In the genomic region with DNA sequence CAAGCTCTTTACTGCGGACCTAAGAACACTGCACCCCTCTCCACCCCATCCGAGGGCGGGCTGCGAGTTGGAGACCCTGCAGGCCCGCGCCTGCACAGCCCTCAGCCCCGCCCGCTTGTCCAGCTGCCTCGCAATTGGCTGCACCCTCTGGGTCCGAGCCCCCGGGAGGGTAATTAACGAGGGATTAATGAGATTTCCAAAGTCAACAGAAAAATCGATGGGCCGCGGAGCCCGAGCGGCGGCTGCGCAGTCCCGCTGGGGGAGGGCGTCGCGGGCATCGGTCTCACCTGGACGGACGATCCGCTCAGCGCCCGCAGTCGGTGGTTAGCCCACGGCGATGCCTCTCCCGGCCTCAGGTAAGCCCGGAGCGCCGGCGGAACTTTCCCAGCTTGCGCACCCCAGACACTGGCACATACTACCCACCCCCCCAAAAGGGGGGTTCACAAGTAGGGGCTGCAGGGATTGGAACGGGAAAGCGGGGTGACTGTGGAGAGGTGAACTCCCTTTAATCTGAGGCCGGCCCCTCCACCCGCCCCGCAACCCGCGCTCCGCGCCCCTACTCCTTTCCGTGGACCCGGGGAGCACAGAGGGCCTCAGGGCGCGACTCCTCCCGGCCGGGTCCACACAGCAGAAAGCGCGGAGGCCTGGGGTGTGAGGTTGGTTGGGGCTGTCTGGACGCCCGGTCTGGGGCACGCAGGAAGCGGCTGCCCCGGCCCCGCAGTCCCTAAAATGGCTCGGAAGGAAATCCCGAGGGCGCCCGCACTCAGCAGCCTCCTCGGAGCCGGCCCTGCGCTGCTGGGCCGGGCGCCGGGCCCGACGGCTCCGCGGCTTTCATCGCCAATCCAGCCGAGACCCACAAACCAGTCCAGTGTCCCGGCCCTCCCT, we compare ENCODE assay signal across 17 cellular contexts. TPM values are rescaled to one million over a fixed set of nuclear protein-coding genes. Genes with fewer than 3 reads are reported as not detected.
DNase-seq lines count a peak whose midpoint lies in the region; ATAC-seq, FAIRE-seq and TF ChIP-seq lines count a peak whose summit lies in the region.
"Had no signal": no experiment of that assay in that cellular context is flagged by ENCODE, and none has a peak within 500 bp of the region (broad histone marks: within the 10 kb centered on the region; RNA-seq: fewer than 3 reads in every experiment).

A gene with protein sequence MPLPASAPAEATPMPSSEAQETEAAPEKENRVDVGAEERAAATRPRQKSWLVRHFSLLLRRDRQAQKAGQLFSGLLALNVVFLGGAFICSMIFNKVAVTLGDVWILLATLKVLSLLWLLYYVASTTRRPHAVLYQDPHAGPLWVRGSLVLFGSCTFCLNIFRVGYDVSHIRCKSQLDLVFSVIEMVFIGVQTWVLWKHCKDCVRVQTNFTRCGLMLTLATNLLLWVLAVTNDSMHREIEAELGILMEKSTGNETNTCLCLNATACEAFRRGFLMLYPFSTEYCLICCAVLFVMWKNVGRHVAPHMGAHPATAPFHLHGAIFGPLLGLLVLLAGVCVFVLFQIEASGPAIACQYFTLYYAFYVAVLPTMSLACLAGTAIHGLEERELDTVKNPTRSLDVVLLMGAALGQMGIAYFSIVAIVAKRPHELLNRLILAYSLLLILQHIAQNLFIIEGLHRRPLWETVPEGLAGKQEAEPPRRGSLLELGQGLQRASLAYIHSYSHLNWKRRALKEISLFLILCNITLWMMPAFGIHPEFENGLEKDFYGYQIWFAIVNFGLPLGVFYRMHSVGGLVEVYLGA (plus strand): TSS at position 314 of the 885 bp plus-strand sequence. CDS start 24 bp downstream, at position 338.

- FAIRE-seq in keratinocyte (lab: Jason Lieb, UNC), result no peak
- FAIRE-seq in urothelium cell line (lab: Jason Lieb, UNC), result no peak
- FAIRE-seq: H54 had no signal

- H3K4me2 ChIP-seq in keratinocyte (ENCODE audit: control insufficient read depth, extremely low read depth, insufficient read depth, low read depth, low read length), result peak within 1 kb of the TSS; percentile 16

- 3% methylated on average over 56 of the region's 78 CpGs for WGBS in prostate gland

- no peaks in the 10 kb centered on the region for H3K9me1 ChIP-seq in keratinocyte (ENCODE audit: control insufficient read depth, extremely low read depth, insufficient read depth, low read length)

- no peak within 1 kb of the TSS for H2AFZ ChIP-seq in keratinocyte (ENCODE audit: control insufficient read depth, low read length)

- H3K36me3 ChIP-seq in WERI-Rb-1 (peaks cover 10% of the 10 kb centered on the region), keratinocyte (ENCODE audit: control insufficient read depth in 2 of 2, extremely low read depth in 1 of 2, insufficient read depth in 2 of 2, low read length in 2 of 2) (no peaks in the 10 kb centered on the region), prostate gland (no peaks in the 10 kb centered on the region)
- H3K36me3 ChIP-seq: adrenal gland, sigmoid colon, stomach had no signal

- peak; percentile 49 for DNase-seq in COLO668 (lab: John Stamatoyannopoulos, UW; ENCODE audit: unreplicated experiment)
- peak; percentile 96 for DNase-seq in WERI-Rb-1
- DNase-seq in keratinocyte (ENCODE audit: low read depth, low spot score), result no peak
- no peak for DNase-seq in prostate gland (ENCODE audit: low spot score)
- no peak for DNase-seq in urothelium cell line (ENCODE audit: low spot score)
- no peak for DNase-seq in Kasumi-1 (lab: John Stamatoyannopoulos, UW)
- DNase-seq: activated CD8-positive, alpha-beta memory T cell treated with anti-CD3 and anti-CD28 coated beads, Interleukin-2, amount 50 U/mL, for 48 hours; adrenal gland; islet precursor cell; MM.1S; NCI-H226; SIG-M5; sigmoid colon; stomach had no signal

- TF ChIP-seq CTCF in WERI-Rb-1 (IDR thresholded peaks at IDR 0.05; ENCODE audit: low read depth, low read length) (no peak), keratinocyte (optimal IDR thresholded peaks at IDR 0.05 in 1 of 3, IDR thresholded peaks at IDR 0.05 in 1 of 3, conservative IDR thresholded peaks at IDR 0.05 in 1 of 3; ENCODE audit: extremely low read depth in 1 of 3, insufficient read depth in 2 of 3, low read length in 3 of 3) (no peak), prostate gland (IDR thresholded peaks at IDR 0.05) (no peak)

- H3K27ac ChIP-seq in WERI-Rb-1, result peak within 1 kb of the TSS; percentile 75
- no peak within 1 kb of the TSS for H3K27ac ChIP-seq in keratinocyte (ENCODE audit: control insufficient read depth, insufficient read depth, low read length)
- H3K27ac ChIP-seq in prostate gland, result no peak within 1 kb of the TSS
- H3K27ac ChIP-seq: adrenal gland, sigmoid colon, stomach had no signal

- H3K27me3 ChIP-seq in WERI-Rb-1 (ENCODE audit: insufficient read depth, low read depth, severe bottlenecking) (no peaks in the 10 kb centered on the region), keratinocyte (ENCODE audit: control insufficient read depth, extremely low read depth, insufficient read depth, low read length) (peaks cover 48% of the 10 kb centered on the region), prostate gland (replicated peaks; ENCODE audit: insufficient read depth) (peaks cover 18% of the 10 kb centered on the region)

- dilution Hi-C loops in keratinocyte (cut with MboI; ENCODE audit: extremely low pct_ligation_motif_present, low sequenced_read_pairs), result no loop called here

- no peak for TF ChIP-seq POLR2A in prostate gland (IDR thresholded peaks at IDR 0.05)

- H3K4me3 ChIP-seq in WERI-Rb-1 (ENCODE audit: low read depth, low read length) (peak within 1 kb of the TSS; percentile 55), keratinocyte (ENCODE audit: control insufficient read depth in 2 of 3, extremely low read depth in 1 of 3, insufficient read depth in 2 of 3, low read depth in 1 of 3, low read length in 3 of 3) (no peak within 1 kb of the TSS), prostate gland (no peak within 1 kb of the TSS)
- H3K4me3 ChIP-seq: adrenal gland, sigmoid colon had no signal

- TF ChIP-seq EP300 in Ishikawa (IDR thresholded peaks at IDR 0.05; ENCODE audit: borderline replicate concordance), result no peak

- H4K20me1 ChIP-seq in keratinocyte (ENCODE audit: control insufficient read depth, extremely low read depth, insufficient read depth, low read length), result no peaks in the 10 kb centered on the region

- TF ChIP-seq RAD21 in Ishikawa (IDR thresholded peaks at IDR 0.05; ENCODE audit: low read depth), result no peak

- H3K79me2 ChIP-seq in keratinocyte (ENCODE audit: control insufficient read depth, insufficient read depth, low read length), result no peaks in the 10 kb centered on the region

- H3K9ac ChIP-seq in keratinocyte (ENCODE audit: control insufficient read depth, extremely low read depth, insufficient read depth, low read length), result no peak within 1 kb of the TSS

- no peaks in the 10 kb centered on the region for H3K9me3 ChIP-seq in WERI-Rb-1 (ENCODE audit: severe bottlenecking)
- H3K9me3 ChIP-seq in keratinocyte (ENCODE audit: control insufficient read depth, low read depth, low read length), result no peaks in the 10 kb centered on the region
- no peaks in the 10 kb centered on the region for H3K9me3 ChIP-seq in prostate gland
- H3K9me3 ChIP-seq: adrenal gland, sigmoid colon, stomach had no signal

- H3K4me1 ChIP-seq in keratinocyte (ENCODE audit: control insufficient read depth, extremely low read depth, insufficient read depth, low read length), result no peaks in the 10 kb centered on the region
- H3K4me1 ChIP-seq in prostate gland (replicated peaks), result no peaks in the 10 kb centered on the region
- H3K4me1 ChIP-seq: adrenal gland had no signal

- no peak for ATAC-seq in GM21529 (IDR thresholded peaks at IDR 0.05; ENCODE audit: unreplicated experiment)

- intact Hi-C loops in prostate gland (cut with DNase I), result no loop called here

TF ChIP-seq in Ishikawa, 13 proteins besides CTCF, POLR2A, EP300 and RAD21 (continues in another document):
- TF ChIP-seq, protein P1, sequence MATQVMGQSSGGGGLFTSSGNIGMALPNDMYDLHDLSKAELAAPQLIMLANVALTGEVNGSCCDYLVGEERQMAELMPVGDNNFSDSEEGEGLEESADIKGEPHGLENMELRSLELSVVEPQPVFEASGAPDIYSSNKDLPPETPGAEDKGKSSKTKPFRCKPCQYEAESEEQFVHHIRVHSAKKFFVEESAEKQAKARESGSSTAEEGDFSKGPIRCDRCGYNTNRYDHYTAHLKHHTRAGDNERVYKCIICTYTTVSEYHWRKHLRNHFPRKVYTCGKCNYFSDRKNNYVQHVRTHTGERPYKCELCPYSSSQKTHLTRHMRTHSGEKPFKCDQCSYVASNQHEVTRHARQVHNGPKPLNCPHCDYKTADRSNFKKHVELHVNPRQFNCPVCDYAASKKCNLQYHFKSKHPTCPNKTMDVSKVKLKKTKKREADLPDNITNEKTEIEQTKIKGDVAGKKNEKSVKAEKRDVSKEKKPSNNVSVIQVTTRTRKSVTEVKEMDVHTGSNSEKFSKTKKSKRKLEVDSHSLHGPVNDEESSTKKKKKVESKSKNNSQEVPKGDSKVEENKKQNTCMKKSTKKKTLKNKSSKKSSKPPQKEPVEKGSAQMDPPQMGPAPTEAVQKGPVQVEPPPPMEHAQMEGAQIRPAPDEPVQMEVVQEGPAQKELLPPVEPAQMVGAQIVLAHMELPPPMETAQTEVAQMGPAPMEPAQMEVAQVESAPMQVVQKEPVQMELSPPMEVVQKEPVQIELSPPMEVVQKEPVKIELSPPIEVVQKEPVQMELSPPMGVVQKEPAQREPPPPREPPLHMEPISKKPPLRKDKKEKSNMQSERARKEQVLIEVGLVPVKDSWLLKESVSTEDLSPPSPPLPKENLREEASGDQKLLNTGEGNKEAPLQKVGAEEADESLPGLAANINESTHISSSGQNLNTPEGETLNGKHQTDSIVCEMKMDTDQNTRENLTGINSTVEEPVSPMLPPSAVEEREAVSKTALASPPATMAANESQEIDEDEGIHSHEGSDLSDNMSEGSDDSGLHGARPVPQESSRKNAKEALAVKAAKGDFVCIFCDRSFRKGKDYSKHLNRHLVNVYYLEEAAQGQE (IDR thresholded peaks at IDR 0.05; ENCODE audit: low read depth), result 0 out of 2 replicates have a peak, but pooled peaks have one; percentile 11
- TF ChIP-seq NFIC (IDR thresholded peaks at IDR 0.05) (no peak), CREB1 (IDR thresholded peaks at IDR 0.05; ENCODE audit: low read depth) (no peak), TCF12 (IDR thresholded peaks at IDR 0.05; ENCODE audit: low read depth) (no peak), FOXM1 (IDR thresholded peaks at IDR 0.05; ENCODE audit: borderline replicate concordance, low read depth) (no peak)
- TF ChIP-seq, protein P2, sequence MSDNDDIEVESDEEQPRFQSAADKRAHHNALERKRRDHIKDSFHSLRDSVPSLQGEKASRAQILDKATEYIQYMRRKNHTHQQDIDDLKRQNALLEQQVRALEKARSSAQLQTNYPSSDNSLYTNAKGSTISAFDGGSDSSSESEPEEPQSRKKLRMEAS (IDR thresholded peaks at IDR 0.05), result no peak

RNA-seq across cellular contexts. Expression of the gene that starts here (rescaled TPM):
- polyA plus RNA-seq in keratinocyte, result 0.03 to 0.05 TPM in 2 of 3 replicates, not detected in the other
- polyA plus RNA-seq in keratinocyte (2011; ENCODE audit: low read depth), result not detected
- polyA plus RNA-seq in keratinocyte (2011; cell fraction: cytosol; rRNA removed), result not detected in 2 replicates
- polyA plus RNA-seq in keratinocyte (2011; cell fraction: nucleus; rRNA removed), result not detected in 2 replicates
- not detected in 2 replicates for polyA plus RNA-seq in keratinocyte (2012; ENCODE audit: low replicate concordance)
- not detected in 3 replicates for polyA minus RNA-seq in keratinocyte
- polyA minus RNA-seq in keratinocyte (2011; cell fraction: cytosol; rRNA and poly(A)+ RNA removed), result not detected
- not detected in 2 replicates for polyA minus RNA-seq in keratinocyte (2011; cell fraction: nucleus; rRNA and poly(A)+ RNA removed)
- total RNA-seq in prostate gland, result not detected
- total RNA-seq: adrenal gland, sigmoid colon had no signal
- polyA plus RNA-seq: adrenal gland had no signal

Comparison
In these comparisons a context has a peak if more than half of its experiments do, and no peak if none do; other contexts are left out.
1. DNase-seq: peak in COLO668 (single experiment) and WERI-Rb-1 (single experiment); none in keratinocyte (single experiment), prostate gland (single experiment), urothelium cell line (single experiment) and Kasumi-1 (0 of 2).